1 cellular context compared by ENCODE assay signal in genomic region chrX:139881572-139881971, GRCh38.
TF ChIP-seq lines count a peak whose summit lies in the region.

No MANE protein-coding gene starts in this region.

TF ChIP-seq in HepG2, 621 proteins besides CTCF, POLR2A, EP300 and RAD21 (continued from another document):
- TF ChIP-seq NFAT5 (CRISPR knock-in tag; IDR thresholded peaks at IDR 0.05), result no peak
- no peak for TF ChIP-seq ZNF629 (CRISPR knock-in tag; conservative IDR thresholded peaks at IDR 0.05)
- no peak for TF ChIP-seq ZNF652 (CRISPR knock-in tag; IDR thresholded peaks at IDR 0.05; ENCODE audit: borderline replicate concordance, low read depth)
- no peak for TF ChIP-seq ARID4A (CRISPR knock-in tag; IDR thresholded peaks at IDR 0.05; ENCODE audit: borderline replicate concordance)
- no peak for TF ChIP-seq ZNF788 (CRISPR knock-in tag; IDR thresholded peaks at IDR 0.05; ENCODE audit: borderline replicate concordance)
